ENCODE assay signal across 26 cellular contexts in the genomic region with DNA sequence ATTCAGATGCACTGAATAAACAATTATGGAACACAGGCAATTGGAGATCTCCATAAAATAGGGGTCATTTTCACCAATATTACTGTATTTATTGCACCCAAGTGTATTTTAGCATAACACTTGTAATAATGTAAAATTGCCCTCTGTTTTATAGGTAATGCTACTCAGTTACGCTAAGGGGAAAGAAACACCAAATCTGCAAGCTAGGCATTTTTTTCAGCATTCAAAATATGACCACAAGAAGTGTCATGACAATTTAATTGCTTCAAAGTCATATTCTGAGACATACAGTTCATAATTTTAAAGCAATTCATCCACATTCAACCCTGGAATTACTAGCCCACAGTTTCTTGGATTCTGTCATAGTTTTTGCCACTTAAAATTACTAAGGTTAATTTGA.
"Had no signal": no experiment of that assay in that cellular context is flagged by ENCODE, and none has a peak within 500 bp of the region (broad histone marks: within the 10 kb centered on the region; RNA-seq: fewer than 3 reads in every experiment).

No MANE protein-coding gene starts in this region.

- H3K4me2 ChIP-seq: SK-N-SH had no signal

- H3K4me3 ChIP-seq: ascending aorta, cardiac muscle cell, colonic mucosa, SJCRH30 had no signal

- H3K4me1 ChIP-seq: ascending aorta, colonic mucosa, SJCRH30 had no signal

- H3K27ac ChIP-seq: ascending aorta, cardiac muscle cell, colonic mucosa, SJCRH30 had no signal

- DNase-seq: activated CD4-positive, alpha-beta memory T cell treated with anti-CD3 and anti-CD28 coated beads, Interleukin-2, amount 10 ng/mL, durations not matched to agents 7 days and 5 days; activated CD4-positive, alpha-beta T cell treated with anti-CD3 and anti-CD28 coated beads, Interleukin-2, amount 10 ng/mL, durations not matched to agents 7 days and 5 days; activated CD8-positive, alpha-beta memory T cell treated with anti-CD3 and anti-CD28 coated beads for 24 hours; activated CD8-positive, alpha-beta memory T cell treated with anti-CD3 and anti-CD28 coated beads, Interleukin-2, amount 10 ng/mL, durations not matched to agents 7 days and 5 days; activated CD8-positive, alpha-beta memory T cell treated with anti-CD3 and anti-CD28 coated beads, Interleukin-2, amount 50 U/mL, for 48 hours; activated gamma-delta T cell; activated naive CD4-positive, alpha-beta T cell treated with Interleukin-2 at 50 U/mL for 16 hours; activated naive CD8-positive, alpha-beta T cell treated with anti-CD3 and anti-CD28 coated beads, Interleukin-2, amount 10 ng/mL, durations not matched to agents 7 days and 5 days; activated T-cell treated with anti-CD3 and anti-CD28 coated beads, Interleukin-2, amount 50 U/mL, for 1 hour; activated T-cell treated with anti-CD3 and anti-CD28 coated beads, Interleukin-2, amount 50 U/mL, for 72 hours; amygdala; colonic mucosa; Karpas-422; NCI-H1436 treated with DMSO at 0.1 percent for 48 hours; NCI-H1694 treated with DMSO at 0.1 percent for 48 hours; NCI-H2029; NCI-H345; NCI-H524 treated with DMSO at 0.1 percent for 48 hours; NCI-H774; SHP77; SJCRH30; SK-N-SH had no signal

- H3K9me3 ChIP-seq: ascending aorta, colonic mucosa, SJCRH30, SK-N-SH had no signal

- H3K9ac ChIP-seq: SK-N-SH had no signal

- H3K36me3 ChIP-seq: ascending aorta, cardiac muscle cell, colonic mucosa, SJCRH30 had no signal

- FAIRE-seq: TTC549 had no signal

- H3K27me3 ChIP-seq: ascending aorta, cardiac muscle cell, colonic mucosa, SJCRH30 had no signal

- ATAC-seq: activated CD8-positive, alpha-beta memory T cell treated with anti-CD3 and anti-CD28 coated beads, Interleukin-2, amount 10 ng/mL, durations not matched to agents 7 days and 5 days; Panc1 had no signal
